24 cellular contexts compared by ENCODE assay signal in the genomic region with DNA sequence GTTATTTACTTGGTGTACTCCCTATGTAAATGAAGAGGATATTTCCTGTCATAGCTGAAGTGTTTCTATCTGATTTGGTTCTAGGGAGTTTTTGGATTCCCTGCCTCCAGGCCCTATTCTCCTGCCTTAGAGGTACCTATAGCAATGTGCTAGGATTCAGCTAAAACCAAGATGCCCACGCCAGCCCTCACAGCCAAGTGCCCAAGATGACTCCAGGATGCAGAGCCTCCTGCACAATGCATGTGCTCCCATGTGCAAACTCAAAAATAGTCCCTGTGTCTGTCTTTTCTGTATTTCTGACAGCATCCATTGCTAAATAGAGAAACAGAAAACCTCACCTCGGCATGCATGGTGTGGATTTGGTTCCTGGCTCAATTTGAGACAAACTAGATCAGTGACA. TPM values are rescaled to one million over a fixed set of nuclear protein-coding genes. Genes with fewer than 3 reads are reported as not detected.
DNase-seq lines count a peak whose midpoint lies in the region; ATAC-seq and TF ChIP-seq lines count a peak whose summit lies in the region.
"Had no signal": no experiment of that assay in that cellular context is flagged by ENCODE, and none has a peak within 500 bp of the region (broad histone marks: within the 10 kb centered on the region; RNA-seq: fewer than 3 reads in every experiment).

No MANE protein-coding gene starts in this region.

- TF ChIP-seq CTCF in DOHH2 (IDR thresholded peaks at IDR 0.05; ENCODE audit: low read depth, low read length, poor library complexity, severe bottlenecking): no peak
- TF ChIP-seq CTCF in neural crest cell (conservative IDR thresholded peaks at IDR 0.05): no peak

- H3K9me3 Mint-ChIP-seq in activated CD4-positive, alpha-beta T cell treated with anti-CD3 and anti-CD28 coated beads, Interleukin-2, amount 10 ng/mL, durations not matched to agents 24 days and 14 days: no peaks in the 10 kb centered on the region
- no peaks in the 10 kb centered on the region for H3K9me3 Mint-ChIP-seq in activated naive CD8-positive, alpha-beta T cell treated with anti-CD3 and anti-CD28 coated beads, Interleukin-2, amount 50 U/mL, for 24 hours
- H3K9me3 Mint-ChIP-seq in neural crest cell: no peaks in the 10 kb centered on the region
- H3K9me3 Mint-ChIP-seq: nephron progenitor cell had no signal

- H3F3A ChIP-seq in DOHH2 (ENCODE audit: control insufficient read depth, insufficient read depth): 0 out of 2 replicates have a peak, but pooled peaks cover 3% of the 10 kb centered on the region

- intact Hi-C loops in activated CD4-positive, alpha-beta T cell treated with anti-CD3 and anti-CD28 coated beads, Interleukin-2, amount 10 ng/mL, durations not matched to agents 24 days and 14 days (cut with micrococcal nuclease): loop anchor here (2.0 to 10.0 kb wide), 3 partner anchors 78 to 849 kb away; a partner anchor contains a TSS

- peaks cover 13% of the 10 kb centered on the region for H3K36me3 Mint-ChIP-seq in activated CD4-positive, alpha-beta T cell treated with anti-CD3 and anti-CD28 coated beads, Interleukin-2, amount 10 ng/mL, durations not matched to agents 24 days and 14 days (ENCODE audit: low read depth)
- H3K36me3 Mint-ChIP-seq in activated naive CD8-positive, alpha-beta T cell treated with anti-CD3 and anti-CD28 coated beads, Interleukin-2, amount 50 U/mL, for 24 hours (ENCODE audit: low read depth): peaks cover 7% of the 10 kb centered on the region
- H3K36me3 Mint-ChIP-seq in neural crest cell (ENCODE audit: low read depth): no peaks in the 10 kb centered on the region

- H3K4me1 ChIP-seq in DOHH2 (ENCODE audit: control insufficient read depth, low read length): peaks cover 47% of the 10 kb centered on the region

- ATAC-seq in activated naive CD8-positive, alpha-beta T cell treated with anti-CD3 and anti-CD28 coated beads, Interleukin-2, amount 50 U/mL, for 24 hours: no peak
- no peak for ATAC-seq in GM21360 (IDR thresholded peaks at IDR 0.05; ENCODE audit: unreplicated experiment)
- ATAC-seq: activated CD4-positive, CD25-positive, alpha-beta regulatory T cell treated with anti-CD3 and anti-CD28 coated beads, Interleukin-2, amount 50 U/mL, for 24 hours; body of pancreas had no signal

- H3K4me1 Mint-ChIP-seq in activated CD4-positive, alpha-beta T cell treated with anti-CD3 and anti-CD28 coated beads, Interleukin-2, amount 10 ng/mL, durations not matched to agents 24 days and 14 days: peaks cover 26% of the 10 kb centered on the region
- peaks cover 50% of the 10 kb centered on the region for H3K4me1 Mint-ChIP-seq in activated naive CD8-positive, alpha-beta T cell treated with anti-CD3 and anti-CD28 coated beads, Interleukin-2, amount 50 U/mL, for 24 hours
- peaks cover 20% of the 10 kb centered on the region for H3K4me1 Mint-ChIP-seq in neural crest cell

- DNase-seq in activated CD4-positive, alpha-beta T cell treated with anti-CD3 and anti-CD28 coated beads, Interleukin-2, amount 10 ng/mL, durations not matched to agents 24 days and 14 days: no peak
- DNase-seq in activated CD4-positive, alpha-beta T cell treated with anti-CD3 and anti-CD28 coated beads for 48 hours: no peak
- DNase-seq in activated naive CD8-positive, alpha-beta T cell treated with anti-CD3 and anti-CD28 coated beads, Interleukin-2, amount 50 U/mL, for 24 hours: no peak
- no peak for DNase-seq in neural crest cell (ENCODE audit: low read depth, low spot score)
- DNase-seq in effector CD8-positive, alpha-beta T cell (lab: John Stamatoyannopoulos, UW): no peak
- no peak for DNase-seq in middle frontal gyrus (ENCODE audit: extremely low spot score, low spot score)
- DNase-seq: activated effector memory CD4-positive, alpha-beta T cell treated with anti-CD3 and anti-CD28 coated beads, Interleukin-2, amount 50 U/mL, for 16 hours; body of pancreas; foreskin fibroblast; islet precursor cell; left ventricle myocardium superior; NCI-H1417; NCI-H2081; NCI-H2227 treated with DMSO at 0.1 percent for 48 hours; NCI-H526; nephron progenitor cell; small intestine; stimulated activated naive CD4-positive, alpha-beta T cell; T-helper 2 cell had no signal

- peak overlapping the region; percentile 83 for H3K27ac Mint-ChIP-seq in activated CD4-positive, alpha-beta T cell treated with anti-CD3 and anti-CD28 coated beads, Interleukin-2, amount 10 ng/mL, durations not matched to agents 24 days and 14 days
- peak overlapping the region; percentile 78 for H3K27ac Mint-ChIP-seq in activated naive CD8-positive, alpha-beta T cell treated with anti-CD3 and anti-CD28 coated beads, Interleukin-2, amount 50 U/mL, for 24 hours
- no peak overlapping the region for H3K27ac Mint-ChIP-seq in neural crest cell (ENCODE audit: unreplicated experiment)
- H3K27ac Mint-ChIP-seq: nephron progenitor cell had no signal

- peaks cover 6% of the 10 kb centered on the region; the same call in 1 of the 2 replicates for H3K27me3 ChIP-seq in DOHH2 (ENCODE audit: control insufficient read depth, low read length)
- H3K27me3 ChIP-seq: body of pancreas had no signal

- peaks cover 9% of the 10 kb centered on the region; the same call in 1 of the 2 replicates for H4K20me1 ChIP-seq in DOHH2 (ENCODE audit: control insufficient read depth, insufficient read depth, low read depth, low read length)

- H3K79me2 ChIP-seq in DOHH2 (ENCODE audit: control insufficient read depth, low read length): peaks cover 32% of the 10 kb centered on the region

- H3K27me3 Mint-ChIP-seq in activated CD4-positive, alpha-beta T cell treated with anti-CD3 and anti-CD28 coated beads, Interleukin-2, amount 10 ng/mL, durations not matched to agents 24 days and 14 days: peaks cover 12% of the 10 kb centered on the region
- H3K27me3 Mint-ChIP-seq in activated naive CD8-positive, alpha-beta T cell treated with anti-CD3 and anti-CD28 coated beads, Interleukin-2, amount 50 U/mL, for 24 hours: peaks cover 17% of the 10 kb centered on the region
- H3K27me3 Mint-ChIP-seq in neural crest cell (ENCODE audit: low read depth): peaks cover 26% of the 10 kb centered on the region

- peak overlapping the region; percentile 82 for H3K4me2 ChIP-seq in DOHH2 (ENCODE audit: low read length)

- H3K4me3 Mint-ChIP-seq in activated CD4-positive, alpha-beta T cell treated with anti-CD3 and anti-CD28 coated beads, Interleukin-2, amount 10 ng/mL, durations not matched to agents 24 days and 14 days: no peak overlapping the region
- peak overlapping the region; percentile 68 for H3K4me3 Mint-ChIP-seq in activated naive CD8-positive, alpha-beta T cell treated with anti-CD3 and anti-CD28 coated beads, Interleukin-2, amount 50 U/mL, for 24 hours
- H3K4me3 Mint-ChIP-seq in neural crest cell: peak overlapping the region; percentile 47

- H3K4me3 ChIP-seq in DOHH2 (ENCODE audit: low read length): 0 out of 2 replicates have a peak overlapping the region, but pooled peaks have one; percentile 5
- H3K4me3 ChIP-seq: body of pancreas had no signal

- H3K27ac ChIP-seq in DOHH2 (ENCODE audit: low read depth, low read length): no peak overlapping the region
- H3K27ac ChIP-seq: 22Rv1 had no signal

- no peaks in the 10 kb centered on the region for H3K9me2 ChIP-seq in DOHH2 (replicated peaks; ENCODE audit: control insufficient read depth, low read length)

- H3K36me3 ChIP-seq in DOHH2 (ENCODE audit: control insufficient read depth, low read length): peaks cover 7% of the 10 kb centered on the region
- H3K36me3 ChIP-seq: esophagus muscularis mucosa had no signal

- no peaks in the 10 kb centered on the region for H3K9me3 ChIP-seq in DOHH2 (ENCODE audit: control insufficient read depth, insufficient read depth, low read length)
- H3K9me3 ChIP-seq: body of pancreas, esophagus muscularis mucosa had no signal

RNA-seq across cellular contexts. Expression of a gene that starts 0.9 kb away (rescaled TPM):
- 70.7 and 75.9 TPM in 2 replicates for total RNA-seq in activated CD4-positive, alpha-beta T cell treated with anti-CD3 and anti-CD28 coated beads, Interleukin-2, amount 10 ng/mL, durations not matched to agents 24 days and 14 days
- total RNA-seq in neural crest cell: 30.2 and 33.3 TPM in 2 replicates
